ENCODE assay signal across 1 cellular context in genomic region chr5:1772634-1773033, GRCh38.
TF ChIP-seq lines count a peak whose summit lies in the region.

No MANE protein-coding gene starts in this region.

TF ChIP-seq in WTC11, 78 proteins besides CTCF, POLR2A, EP300 and RAD21 (continued from another document):
- TF ChIP-seq ATF3 (CRISPR knock-in tag; conservative IDR thresholded peaks at IDR 0.05) (no peak), CDX4 (CRISPR knock-in tag; IDR thresholded peaks at IDR 0.05; ENCODE audit: borderline replicate concordance) (no peak), KAT7 (CRISPR knock-in tag; IDR thresholded peaks at IDR 0.05; ENCODE audit: borderline replicate concordance) (no peak), GRHL2 (CRISPR knock-in tag; IDR thresholded peaks at IDR 0.05; ENCODE audit: insufficient replicate concordance, severe bottlenecking) (no peak), ZNF281 (CRISPR knock-in tag; IDR thresholded peaks at IDR 0.05) (no peak)
TF ChIP-seq in WTC11: peak in this region for 0.
